Comparison of ENCODE assay signal across 9 cellular contexts in genomic region chr2:29747786-29748470, GRCh38.
A peak's percentile ranks its signal among the peaks of the same experiment; 100 is the strongest.
DNase-seq lines count a peak whose midpoint lies in the region; ATAC-seq, FAIRE-seq and TF ChIP-seq lines count a peak whose summit lies in the region.
"Had no signal": no experiment of that assay in that cellular context is flagged by ENCODE, and none has a peak within 500 bp of the region (broad histone marks: within the 10 kb centered on the region; RNA-seq: fewer than 3 reads in every experiment).

No MANE protein-coding gene starts in this region.

- H3K4me3 ChIP-seq in breast epithelium (no peak overlapping the region), brain microvascular endothelial cell (ENCODE audit: low read depth, low read length) (no peak overlapping the region), upper lobe of left lung (no peak overlapping the region)

- H3K27me3 ChIP-seq in breast epithelium: no peaks in the 10 kb centered on the region
- H3K27me3 ChIP-seq in brain microvascular endothelial cell (replicated peaks): no peaks in the 10 kb centered on the region
- no peaks in the 10 kb centered on the region for H3K27me3 ChIP-seq in upper lobe of left lung

- CTCF ChIA-PET in MCF 10A (lab: Yijun Ruan, JAX): no interaction called here

- POLR2A ChIA-PET in MCF 10A (lab: Yijun Ruan, JAX): interaction anchor here (0.7 to 1.2 kb wide), 3 partner anchors 12 to 85 kb away, joined by 3 to 4 read pairs (median 3); no protein-coding TSS in a partner anchor

- FAIRE-seq in GM12892 (lab: Jason Lieb, UNC): no peak
- FAIRE-seq: colon had no signal

- peak in 1 of 4 donors; percentile 91 for TF ChIP-seq EP300 in upper lobe of left lung (IDR thresholded peaks at IDR 0.05)

- peaks cover 7% of the 10 kb centered on the region for H3K9me3 Mint-ChIP-seq in MCF 10A (ENCODE audit: unreplicated experiment)

- ATAC-seq in upper lobe of left lung (ENCODE audit: low FRiP score in 2 of 2) (peak; percentile 41 to 79), HG02588 (IDR thresholded peaks at IDR 0.05; ENCODE audit: unreplicated experiment) (no peak)

- H3K27ac ChIP-seq in breast epithelium (no peak overlapping the region), brain microvascular endothelial cell (no peak overlapping the region), upper lobe of left lung (no peak overlapping the region)

- TF ChIP-seq POLR2A in breast epithelium (IDR thresholded peaks at IDR 0.05) (no peak), upper lobe of left lung (IDR thresholded peaks at IDR 0.05) (no peak), GM12892 (IDR thresholded peaks at IDR 0.05; ENCODE audit: low read depth, low read length) (no peak)

- no peaks in the 10 kb centered on the region for H3K4me1 ChIP-seq in breast epithelium
- peaks cover 0 to 8% (median 2%) of the 10 kb centered on the region in 4 donors for H3K4me1 ChIP-seq in upper lobe of left lung

- DNase-seq in MCF 10A (ENCODE audit: unreplicated experiment): peak; percentile 99
- no peak for DNase-seq in breast epithelium (ENCODE audit: low spot score in 2 of 2)
- peak; percentile 81 for DNase-seq in LoVo (ENCODE audit: low spot score)
- DNase-seq in brain microvascular endothelial cell: peak; percentile 87
- peak in 1 of 2 donors; percentile 44 for DNase-seq in upper lobe of left lung
- DNase-seq in GM12892 (ENCODE audit: insufficient read length): no peak
- no peak for DNase-seq in NCI-H2081 (lab: John Stamatoyannopoulos, UW)

- TF ChIP-seq CTCF in MCF 10A (IDR thresholded peaks at IDR 0.05; ENCODE audit: unreplicated experiment) (no peak), breast epithelium (IDR thresholded peaks at IDR 0.05) (no peak), brain microvascular endothelial cell (IDR thresholded peaks at IDR 0.05; ENCODE audit: low read depth, low read length, missing control alignments) (no peak), upper lobe of left lung (IDR thresholded peaks at IDR 0.05) (no peak)

- H3K27ac Mint-ChIP-seq in MCF 10A (ENCODE audit: low read depth, unreplicated experiment): peak overlapping the region; percentile 16

- no peaks in the 10 kb centered on the region for H3K36me3 Mint-ChIP-seq in MCF 10A (ENCODE audit: insufficient read depth, unreplicated experiment)

- H3K36me3 ChIP-seq in breast epithelium (no peaks in the 10 kb centered on the region), brain microvascular endothelial cell (replicated peaks) (no peaks in the 10 kb centered on the region), upper lobe of left lung (no peaks in the 10 kb centered on the region)

- H3K4me3 Mint-ChIP-seq in MCF 10A (ENCODE audit: unreplicated experiment): no peak overlapping the region

- intact Hi-C loops in MCF 10A (cut with micrococcal nuclease): no loop called here
- intact Hi-C loops in breast epithelium (cut with DNase I; ENCODE audit: low total_unique reads): no loop called here

- no peaks in the 10 kb centered on the region for H3K9me3 ChIP-seq in breast epithelium
- no peaks in the 10 kb centered on the region for H3K9me3 ChIP-seq in upper lobe of left lung

- H3K4me1 Mint-ChIP-seq in MCF 10A (ENCODE audit: insufficient read depth, unreplicated experiment): peaks cover 7% of the 10 kb centered on the region

- 58 to 60% methylated on average over 3 of the region's 3 CpGs for WGBS in upper lobe of left lung, 2 donors

- no TSS peak for BruUV-seq in MCF 10A (replicated peaks; lab: Mats Ljungman, UMichigan)

- in situ Hi-C loops in brain microvascular endothelial cell (cut with HindIII; ENCODE audit: low pct_ligation_motif_present, low sequenced_read_pairs): no loop called here

- H3K27me3 Mint-ChIP-seq in MCF 10A (ENCODE audit: insufficient read depth, unreplicated experiment): no peaks in the 10 kb centered on the region

Comparison
In these comparisons a context has a peak if more than half of its experiments do, and no peak if none do; other contexts are left out.
1. DNase-seq: peak in MCF 10A (single experiment), LoVo (single experiment) and brain microvascular endothelial cell (single experiment); none in breast epithelium (0 of 2), GM12892 (single experiment) and NCI-H2081 (0 of 2).